15 cellular contexts compared by ENCODE assay signal in the genomic region with DNA sequence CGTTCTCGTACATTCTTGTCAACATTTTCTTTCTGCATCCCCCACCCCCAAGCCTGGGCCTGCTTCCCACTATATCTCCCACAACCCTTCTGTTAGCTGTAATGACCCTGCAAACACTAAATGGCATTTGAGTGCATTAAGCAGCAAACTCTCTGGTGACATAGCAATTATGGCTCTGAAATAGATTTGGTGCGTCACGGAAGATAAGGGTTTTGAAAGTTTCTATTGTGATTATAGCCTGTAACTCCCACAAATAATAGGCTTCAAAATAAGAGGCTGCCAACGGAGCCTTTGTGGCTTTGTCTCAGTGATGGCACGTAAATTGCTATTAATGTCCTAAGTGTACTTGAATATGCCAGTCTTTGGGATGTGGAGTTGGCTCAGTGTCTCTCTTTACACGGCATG.
A peak's percentile ranks its signal among the peaks of the same experiment; 100 is the strongest.
DNase-seq lines count a peak whose midpoint lies in the region; TF ChIP-seq lines count a peak whose summit lies in the region.
"Had no signal": no experiment of that assay in that cellular context is flagged by ENCODE, and none has a peak within 500 bp of the region (broad histone marks: within the 10 kb centered on the region; RNA-seq: fewer than 3 reads in every experiment).

No MANE protein-coding gene starts in this region.

- no peaks in the 10 kb centered on the region for H3K9me3 ChIP-seq in breast epithelium
- H3K9me3 ChIP-seq: adrenal gland, gastrocnemius medialis, sigmoid colon had no signal

- no peaks in the 10 kb centered on the region for H3K36me3 ChIP-seq in breast epithelium
- H3K36me3 ChIP-seq: adrenal gland, gastrocnemius medialis, neural progenitor cell had no signal

- no peaks in the 10 kb centered on the region for H3K27me3 ChIP-seq in breast epithelium
- H3K27me3 ChIP-seq: adrenal gland, gastrocnemius medialis, neural progenitor cell, sigmoid colon had no signal

- no peak for TF ChIP-seq CTCF in breast epithelium (IDR thresholded peaks at IDR 0.05)

- no peak for TF ChIP-seq POLR2A in breast epithelium (IDR thresholded peaks at IDR 0.05)

- H3K4me3 ChIP-seq in breast epithelium = no peak overlapping the region
- H3K4me3 ChIP-seq: adrenal gland, gastrocnemius medialis, neural progenitor cell, sigmoid colon had no signal

- H3K27ac ChIP-seq in breast epithelium = no peak overlapping the region
- H3K27ac ChIP-seq: adrenal gland, gastrocnemius medialis, neural progenitor cell, sigmoid colon had no signal

- DNase-seq in Ammon's horn (ENCODE audit: low spot score) (peak; percentile 45), NCI-H1417 treated with DMSO at 0.1 percent for 48 hours (lab: John Stamatoyannopoulos, UW) (peak; percentile 87), NCI-H774 (lab: John Stamatoyannopoulos, UW) (peak; percentile 83), inferior parietal cortex (ENCODE audit: extremely low spot score) (peak; percentile 15), NAMALWA (ENCODE audit: low spot score) (no peak), EL (no peak), NCI-H2171 (lab: John Stamatoyannopoulos, UW) (no peak), breast epithelium (ENCODE audit: low spot score in 2 of 2) (no peak)
- DNase-seq: activated CD4-positive, alpha-beta memory T cell treated with anti-CD3 and anti-CD28 coated beads, Interleukin-2, amount 10 ng/mL, durations not matched to agents 7 days and 5 days; adrenal gland; gastrocnemius medialis; NCI-H510A; sigmoid colon; stimulated activated CD4-positive, alpha-beta T cell treated with anti-CD3 and anti-CD28 coated beads, Interleukin-2, amount 100 ng/mL, for 24 hours had no signal

- H3K4me1 ChIP-seq in breast epithelium = no peaks in the 10 kb centered on the region
- H3K4me1 ChIP-seq: gastrocnemius medialis, neural progenitor cell had no signal

- intact Hi-C loops in breast epithelium (cut with DNase I; ENCODE audit: low total_unique reads) = no loop called here

Comparison
In these comparisons a context has a peak if more than half of its experiments do, and no peak if none do; other contexts are left out.
1. DNase-seq: peak in Ammon's horn (single experiment), NCI-H1417 treated with DMSO at 0.1 percent for 48 hours (single experiment), NCI-H774 (single experiment) and inferior parietal cortex (single experiment); none in NAMALWA (single experiment), EL (single experiment), NCI-H2171 (single experiment) and breast epithelium (0 of 2).